In the genomic region with DNA sequence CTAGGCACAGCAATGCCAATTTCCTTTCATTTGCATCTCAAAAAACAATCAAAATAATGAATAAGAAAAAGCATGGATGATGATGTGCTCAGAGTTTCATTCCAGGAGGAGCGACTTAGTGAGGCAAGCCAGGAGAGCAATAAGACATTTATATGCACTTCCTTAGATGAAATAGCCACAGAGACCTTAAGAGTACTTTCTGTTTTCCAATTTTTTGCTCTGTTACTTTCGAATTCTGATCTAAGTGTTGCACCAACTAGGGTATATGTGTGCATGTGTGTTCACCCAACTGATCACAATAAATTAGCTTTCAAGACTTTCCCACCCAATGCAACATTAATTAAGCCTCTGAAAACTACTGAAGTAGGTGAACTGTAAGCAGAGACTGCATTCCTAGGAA, we compare ENCODE assay signal across 8 cellular contexts. TPM values are rescaled to one million over a fixed set of nuclear protein-coding genes. Genes with fewer than 3 reads are reported as not detected.
DNase-seq lines count a peak whose midpoint lies in the region; ATAC-seq and TF ChIP-seq lines count a peak whose summit lies in the region.

No MANE protein-coding gene starts in this region.

- H3K4me1 Mint-ChIP-seq in T-helper 2 cell treated with Interferon-gamma antibody and Interleukin-4, amounts not matched to agents 5 μg/mL and 100 μg/mL, for 36 hours (ENCODE audit: low read depth) = peaks cover 19% of the 10 kb centered on the region
- H3K4me1 Mint-ChIP-seq in progenitor cell of endocrine pancreas (ENCODE audit: low read depth) = peaks cover 31% of the 10 kb centered on the region

- TF ChIP-seq CTCF in fibroblast of pulmonary artery (IDR thresholded peaks at IDR 0.05; ENCODE audit: low read length, missing control alignments) (no peak), progenitor cell of endocrine pancreas (IDR thresholded peaks at IDR 0.05; ENCODE audit: unreplicated experiment) (no peak)

- H3K4me3 Mint-ChIP-seq in T-helper 2 cell treated with Interferon-gamma antibody and Interleukin-4, amounts not matched to agents 5 μg/mL and 100 μg/mL, for 36 hours = peak overlapping the region; percentile 85
- H3K4me3 Mint-ChIP-seq in progenitor cell of endocrine pancreas (ENCODE audit: low read depth) = peak overlapping the region; percentile 77

- peaks cover 12% of the 10 kb centered on the region for H3K36me3 Mint-ChIP-seq in T-helper 2 cell treated with Interferon-gamma antibody and Interleukin-4, amounts not matched to agents 5 μg/mL and 100 μg/mL, for 36 hours (ENCODE audit: low read depth)
- peaks cover 14% of the 10 kb centered on the region for H3K36me3 Mint-ChIP-seq in progenitor cell of endocrine pancreas (ENCODE audit: insufficient read depth)

- no peak overlapping the region for H3K27ac Mint-ChIP-seq in T-helper 2 cell treated with Interferon-gamma antibody and Interleukin-4, amounts not matched to agents 5 μg/mL and 100 μg/mL, for 36 hours
- H3K27ac Mint-ChIP-seq in progenitor cell of endocrine pancreas = peak overlapping the region; percentile 87

- DNase-seq in ELR (ENCODE audit: low read depth) (peak; percentile 14), fibroblast of pulmonary artery (ENCODE audit: low read depth) (peak; percentile 28), progenitor cell of endocrine pancreas (ENCODE audit: low spot score, unreplicated experiment) (no peak), NCI-H748 treated with DMSO at 0.1 percent for 48 hours (lab: John Stamatoyannopoulos, UW) (no peak), DMS114 treated with DMSO at 0.1 percent for 48 hours (lab: John Stamatoyannopoulos, UW; ENCODE audit: unreplicated experiment) (no peak)
- DNase-seq in T-helper 2 cell treated with Interferon-gamma antibody and Interleukin-4, amounts not matched to agents 5 μg/mL and 100 μg/mL, for 36 hours (ENCODE audit: low spot score) = no peak

- H3K27me3 Mint-ChIP-seq in T-helper 2 cell treated with Interferon-gamma antibody and Interleukin-4, amounts not matched to agents 5 μg/mL and 100 μg/mL, for 36 hours (ENCODE audit: low read depth) = peaks cover 28% of the 10 kb centered on the region
- H3K27me3 Mint-ChIP-seq in progenitor cell of endocrine pancreas = peaks cover 12% of the 10 kb centered on the region

- H3K4me3 ChIP-seq in fibroblast of pulmonary artery (replicated peaks; ENCODE audit: low read depth, low read length) = peak overlapping the region; percentile 69

- peaks cover 11% of the 10 kb centered on the region for H3K9me3 Mint-ChIP-seq in T-helper 2 cell treated with Interferon-gamma antibody and Interleukin-4, amounts not matched to agents 5 μg/mL and 100 μg/mL, for 36 hours
- peaks cover 17% of the 10 kb centered on the region for H3K9me3 Mint-ChIP-seq in progenitor cell of endocrine pancreas (ENCODE audit: low read depth)

- ATAC-seq in GM19452 (IDR thresholded peaks at IDR 0.05; ENCODE audit: unreplicated experiment) = no peak
- ATAC-seq in GM21528 (IDR thresholded peaks at IDR 0.05; ENCODE audit: low FRiP score, unreplicated experiment) = no peak

RNA-seq across cellular contexts. Expression of a gene that starts 0.7 kb away (rescaled TPM):
- total RNA-seq in progenitor cell of endocrine pancreas = 13.4 and 15.4 TPM in 2 replicates

Comparison
In these comparisons a context has a peak if more than half of its experiments do, and no peak if none do; other contexts are left out.
1. DNase-seq: peak in ELR (single experiment) and fibroblast of pulmonary artery (single experiment); none in T-helper 2 cell treated with Interferon-gamma antibody and Interleukin-4, amounts not matched to agents 5 μg/mL and 100 μg/mL, for 36 hours (single experiment), progenitor cell of endocrine pancreas (single experiment), NCI-H748 treated with DMSO at 0.1 percent for 48 hours (single experiment) and DMS114 treated with DMSO at 0.1 percent for 48 hours (single experiment).